In genomic region chr12:57441393-57441792, GRCh38 we compare ENCODE assay signal across 7 cellular contexts. TPM values are rescaled to one million over a fixed set of nuclear protein-coding genes. Genes with fewer than 3 reads are reported as not detected.
"Had no signal": no experiment of that assay in that cellular context is flagged by ENCODE, and none has a peak within 500 bp of the region (broad histone marks: within the 10 kb centered on the region; RNA-seq: fewer than 3 reads in every experiment).

No MANE protein-coding gene starts in this region.

RNA-seq across cellular contexts. Expression of gene INHBC, which starts 6.8 kb away (rescaled TPM):
- total RNA-seq: GM23248, GM23338, H1, H4, H7, H9, HFFc6 had no signal
- polyA plus RNA-seq: GM23248 had no signal

RNA-seq across cellular contexts. Expression of gene ARHGAP9, which starts 38.3 kb away (rescaled TPM):
- total RNA-seq: H4 had no signal
